In genomic region chr6:53326372-53327016, GRCh38 we compare ENCODE assay signal across 1 cellular context.
TF ChIP-seq lines count a peak whose summit lies in the region.

No MANE protein-coding gene starts in this region.

TF ChIP-seq in HEK293, 187 proteins besides CTCF, POLR2A, EP300 and RAD21 (continued from another document):
- TF ChIP-seq ZNF660 (tag by site-specific recombination; IDR thresholded peaks at IDR 0.05) (peak; percentile 86; the same call in 1 of the 2 replicates), ZBTB8A (tag by site-specific recombination; IDR thresholded peaks at IDR 0.05) (peak; percentile 33; the same call in 1 of the 2 replicates), ZSCAN30 (tag by site-specific recombination; IDR thresholded peaks at IDR 0.05) (0 out of 2 replicates have a peak, but pooled peaks have one; percentile 22), ZNF600 (tag by site-specific recombination; IDR thresholded peaks at IDR 0.05) (peak; percentile 88), YY1 (tag by site-specific recombination; IDR thresholded peaks at IDR 0.05) (no peak), ZNF366 (tag by site-specific recombination; conservative IDR thresholded peaks at IDR 0.05) (peak; percentile 20; the same call in 1 of the 2 replicates), ZBTB17 (tag by site-specific recombination; IDR thresholded peaks at IDR 0.05) (peak; percentile 62; the same call in 1 of the 2 replicates), ZNF174 (tag by site-specific recombination; IDR thresholded peaks at IDR 0.05) (no peak), HIC1 (tag by site-specific recombination; IDR thresholded peaks at IDR 0.05) (peak; percentile 79), ZNF776 (tag by site-specific recombination; IDR thresholded peaks at IDR 0.05; ENCODE audit: borderline replicate concordance) (no peak), ZNF335 (tag by site-specific recombination; conservative IDR thresholded peaks at IDR 0.05) (peak; percentile 64), ZNF324 (tag by site-specific recombination; IDR thresholded peaks at IDR 0.05) (0 out of 2 replicates have a peak, but pooled peaks have one; percentile 20), ZNF785 (tag by site-specific recombination; IDR thresholded peaks at IDR 0.05) (no peak), ZNF354C (tag by site-specific recombination; IDR thresholded peaks at IDR 0.05; ENCODE audit: borderline replicate concordance, low read depth) (no peak), SP7 (tag by site-specific recombination; IDR thresholded peaks at IDR 0.05) (peak; percentile 64; the same call in 1 of the 2 replicates), ZIC2 (tag by site-specific recombination; IDR thresholded peaks at IDR 0.05) (peak; percentile 84), KLF17 (tag by site-specific recombination; IDR thresholded peaks at IDR 0.05) (0 out of 2 replicates have a peak, but pooled peaks have one; percentile 22)
